In genomic region chr6:16505711-16506362, GRCh38 we compare ENCODE assay signal across 10 cellular contexts.
DNase-seq lines count a peak whose midpoint lies in the region; ATAC-seq and TF ChIP-seq lines count a peak whose summit lies in the region.
"Had no signal": no experiment of that assay in that cellular context is flagged by ENCODE, and none has a peak within 500 bp of the region (broad histone marks: within the 10 kb centered on the region; RNA-seq: fewer than 3 reads in every experiment).

No MANE protein-coding gene starts in this region.

- peak; percentile 8 for TF ChIP-seq CTCF in fibroblast of mammary gland (conservative IDR thresholded peaks at IDR 0.05; ENCODE audit: control insufficient read depth, insufficient read depth, low read depth, low read length)

- ATAC-seq in GM18505 (IDR thresholded peaks at IDR 0.05; ENCODE audit: unreplicated experiment) (no peak), HG03095 (IDR thresholded peaks at IDR 0.05; ENCODE audit: unreplicated experiment) (no peak)

- no peak overlapping the region for H3K4me3 ChIP-seq in fibroblast of mammary gland (ENCODE audit: control insufficient read depth, low read depth, low read length)
- H3K4me3 ChIP-seq: lung, upper lobe of left lung had no signal

- no peaks in the 10 kb centered on the region for H3K27me3 Mint-ChIP-seq in activated CD4-positive, alpha-beta T cell treated with anti-CD3 and anti-CD28 coated beads, Interleukin-2, amount 10 ng/mL, durations not matched to agents 7 days and 5 days

- CTCF ChIA-PET in activated CD4-positive, alpha-beta T cell treated with anti-CD3 and anti-CD28 coated beads, Interleukin-2, amount 10 ng/mL, durations not matched to agents 7 days and 5 days (lab: Charles Lee): interaction anchor here (0.9 kb wide), 1 partner anchor 174 kb away, joined by 4 read pairs; no protein-coding TSS in a partner anchor

- peaks cover 34% of the 10 kb centered on the region for H3K4me1 Mint-ChIP-seq in activated CD4-positive, alpha-beta T cell treated with anti-CD3 and anti-CD28 coated beads, Interleukin-2, amount 10 ng/mL, durations not matched to agents 7 days and 5 days

- no peak overlapping the region for H3K4me3 Mint-ChIP-seq in activated CD4-positive, alpha-beta T cell treated with anti-CD3 and anti-CD28 coated beads, Interleukin-2, amount 10 ng/mL, durations not matched to agents 7 days and 5 days

- H3K9me3 Mint-ChIP-seq in activated CD4-positive, alpha-beta T cell treated with anti-CD3 and anti-CD28 coated beads, Interleukin-2, amount 10 ng/mL, durations not matched to agents 7 days and 5 days: no peaks in the 10 kb centered on the region

- H3K36me3 Mint-ChIP-seq in activated CD4-positive, alpha-beta T cell treated with anti-CD3 and anti-CD28 coated beads, Interleukin-2, amount 10 ng/mL, durations not matched to agents 7 days and 5 days (ENCODE audit: low read depth): peaks cover 10% of the 10 kb centered on the region

- no peak overlapping the region for H3K27ac Mint-ChIP-seq in activated CD4-positive, alpha-beta T cell treated with anti-CD3 and anti-CD28 coated beads, Interleukin-2, amount 10 ng/mL, durations not matched to agents 7 days and 5 days

- POLR2A ChIA-PET in activated CD4-positive, alpha-beta T cell treated with anti-CD3 and anti-CD28 coated beads, Interleukin-2, amount 10 ng/mL, durations not matched to agents 7 days and 5 days (lab: Charles Lee): no interaction called here

- TF ChIP-seq POLR2A in GM18505 (IDR thresholded peaks at IDR 0.05; ENCODE audit: borderline replicate concordance, extremely low read depth, insufficient read depth, insufficient read length): no peak

- peak; percentile 71 for DNase-seq in EL
- peak; percentile 62 for DNase-seq in NOMO-1 treated with DMSO at 0.1 percent for 48 hours (lab: John Stamatoyannopoulos, UW; ENCODE audit: unreplicated experiment)
- peak; percentile 91 for DNase-seq in fibroblast of mammary gland (ENCODE audit: low read depth)
- peak; percentile 10 for DNase-seq in retina
- DNase-seq in NCI-H2081 treated with DMSO at 0.1 percent for 48 hours (lab: John Stamatoyannopoulos, UW): no peak
- no peak for DNase-seq in activated CD4-positive, alpha-beta T cell treated with anti-CD3 and anti-CD28 coated beads, Interleukin-2, amount 10 ng/mL, durations not matched to agents 7 days and 5 days
- DNase-seq: upper lobe of left lung had no signal

Comparison
In these comparisons a context has a peak if more than half of its experiments do, and no peak if none do; other contexts are left out.
1. DNase-seq: peak in EL (single experiment), NOMO-1 treated with DMSO at 0.1 percent for 48 hours (single experiment), fibroblast of mammary gland (single experiment) and retina (single experiment); none in NCI-H2081 treated with DMSO at 0.1 percent for 48 hours (single experiment) and activated CD4-positive, alpha-beta T cell treated with anti-CD3 and anti-CD28 coated beads, Interleukin-2, amount 10 ng/mL, durations not matched to agents 7 days and 5 days (single experiment).